In the genomic region with DNA sequence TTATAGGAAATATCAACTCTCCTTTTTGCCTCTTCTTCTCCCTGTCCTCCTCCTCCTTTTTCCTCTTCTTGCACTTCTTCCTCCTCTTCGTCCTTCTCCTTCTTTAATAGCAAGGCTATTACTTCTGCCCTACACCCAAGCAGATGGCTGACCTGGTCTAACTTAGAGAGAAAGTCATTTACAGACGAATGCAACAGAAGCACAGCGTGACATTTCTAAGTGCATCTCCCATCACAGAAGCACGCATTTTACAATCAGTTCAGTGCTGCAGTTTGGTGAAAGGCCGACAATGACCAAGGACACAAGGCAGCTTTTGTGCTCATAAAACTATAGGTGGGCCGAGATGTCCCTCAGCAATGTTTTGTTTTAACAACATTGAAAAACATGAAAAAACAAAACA, we compare ENCODE assay signal across 28 cellular contexts.
"Had no signal": no experiment of that assay in that cellular context is flagged by ENCODE, and none has a peak within 500 bp of the region (broad histone marks: within the 10 kb centered on the region; RNA-seq: fewer than 3 reads in every experiment).

No MANE protein-coding gene starts in this region.

- H3K36me3 ChIP-seq: left lung, lower lobe of right lung, neutrophil, right atrium auricular region, right lobe of liver, tibial nerve, vagina had no signal

- H3K4me3 Mint-ChIP-seq: immature natural killer cell; naive thymus-derived CD8-positive, alpha-beta T cell; nephron; neural crest cell; stimulated activated memory B cell treated with anti-CD40 and anti-IgM and Interleukin-4, amounts not matched to agents 10 μg/mL and 1 μg/mL and 100 μg/mL, for 72 hours; stimulated activated naive CD8-positive, alpha-beta T cell treated with anti-CD3 and anti-CD28 coated beads, Interleukin-15, amount 100 ng/mL, for 72 hours; type B pancreatic cell had no signal

- ATAC-seq: left colon; left lung; lower lobe of right lung; naive thymus-derived CD8-positive, alpha-beta T cell; right lobe of liver; stimulated activated memory B cell treated with anti-CD40 and anti-IgM and Interleukin-4, amounts not matched to agents 10 μg/mL and 1 μg/mL and 100 μg/mL, for 72 hours; stimulated activated naive CD8-positive, alpha-beta T cell treated with anti-CD3 and anti-CD28 coated beads, Interleukin-15, amount 100 ng/mL, for 72 hours had no signal

- H3K9ac ChIP-seq: parathyroid adenoma had no signal

- H3K36me3 Mint-ChIP-seq: immature natural killer cell; naive thymus-derived CD8-positive, alpha-beta T cell; stimulated activated memory B cell treated with anti-CD40 and anti-IgM and Interleukin-4, amounts not matched to agents 10 μg/mL and 1 μg/mL and 100 μg/mL, for 72 hours; type B pancreatic cell had no signal

- H3K9me3 ChIP-seq: neutrophil, right atrium auricular region, right lobe of liver, vagina had no signal

- H3K9me3 Mint-ChIP-seq: nephron; stimulated activated naive CD8-positive, alpha-beta T cell treated with anti-CD3 and anti-CD28 coated beads, Interleukin-15, amount 100 ng/mL, for 72 hours; type B pancreatic cell had no signal

- H3K27ac Mint-ChIP-seq: immature natural killer cell; naive thymus-derived CD8-positive, alpha-beta T cell; nephron; stimulated activated memory B cell treated with anti-CD40 and anti-IgM and Interleukin-4, amounts not matched to agents 10 μg/mL and 1 μg/mL and 100 μg/mL, for 72 hours; stimulated activated naive CD8-positive, alpha-beta T cell treated with anti-CD3 and anti-CD28 coated beads, Interleukin-15, amount 100 ng/mL, for 72 hours; type B pancreatic cell had no signal

- H3K4me1 ChIP-seq: left lung, lower lobe of right lung, parathyroid adenoma, right atrium auricular region, right lobe of liver, tibial nerve, vagina had no signal

- DNase-seq: immature natural killer cell; kidney; left colon; left lung; lower lobe of right lung; mammary epithelial cell; mesenchymal stem cell; naive thymus-derived CD8-positive, alpha-beta T cell; occipital lobe; right lobe of liver; stimulated activated CD4-positive, alpha-beta T cell treated with anti-CD3 and anti-CD28 coated beads, Interleukin-1b, Interleukin-23, amount 100 ng/mL, for 48 hours; stimulated activated CD4-positive, alpha-beta T cell treated with anti-CD3 and anti-CD28 coated beads, Interleukin-2, amount 100 ng/mL, for 48 hours; stimulated activated CD4-positive, alpha-beta T cell treated with anti-CD3 and anti-CD28 coated beads, Interleukin-4, amount 100 ng/mL, for 4 hours; stimulated activated CD8-positive, alpha-beta memory T cell treated with anti-CD3 and anti-CD28 coated beads, Interleukin-4, amount 100 ng/mL, for 48 hours; stimulated activated naive CD4-positive, alpha-beta T cell treated with Interleukin-2 at 50 U/mL for 16 hours; stimulated activated naive CD8-positive, alpha-beta T cell treated with anti-CD3 and anti-CD28 coated beads, Interleukin-15, amount 100 ng/mL, for 72 hours; substantia nigra had no signal

- H3K4me3 ChIP-seq: hepatocyte, left lung, lower lobe of right lung, right atrium auricular region, right lobe of liver, smooth muscle cell, tibial nerve, vagina had no signal

- H3K27me3 Mint-ChIP-seq: stimulated activated memory B cell treated with anti-CD40 and anti-IgM and Interleukin-4, amounts not matched to agents 10 μg/mL and 1 μg/mL and 100 μg/mL, for 72 hours; stimulated activated naive CD8-positive, alpha-beta T cell treated with anti-CD3 and anti-CD28 coated beads, Interleukin-15, amount 100 ng/mL, for 72 hours; type B pancreatic cell had no signal

- H3K27me3 ChIP-seq: hepatocyte, left lung, neutrophil, right atrium auricular region, right lobe of liver, tibial nerve, vagina had no signal

- H3K4me1 Mint-ChIP-seq: immature natural killer cell; naive thymus-derived CD8-positive, alpha-beta T cell; nephron; stimulated activated memory B cell treated with anti-CD40 and anti-IgM and Interleukin-4, amounts not matched to agents 10 μg/mL and 1 μg/mL and 100 μg/mL, for 72 hours; stimulated activated naive CD8-positive, alpha-beta T cell treated with anti-CD3 and anti-CD28 coated beads, Interleukin-15, amount 100 ng/mL, for 72 hours had no signal

- FAIRE-seq: kidney had no signal
